In the genomic region with DNA sequence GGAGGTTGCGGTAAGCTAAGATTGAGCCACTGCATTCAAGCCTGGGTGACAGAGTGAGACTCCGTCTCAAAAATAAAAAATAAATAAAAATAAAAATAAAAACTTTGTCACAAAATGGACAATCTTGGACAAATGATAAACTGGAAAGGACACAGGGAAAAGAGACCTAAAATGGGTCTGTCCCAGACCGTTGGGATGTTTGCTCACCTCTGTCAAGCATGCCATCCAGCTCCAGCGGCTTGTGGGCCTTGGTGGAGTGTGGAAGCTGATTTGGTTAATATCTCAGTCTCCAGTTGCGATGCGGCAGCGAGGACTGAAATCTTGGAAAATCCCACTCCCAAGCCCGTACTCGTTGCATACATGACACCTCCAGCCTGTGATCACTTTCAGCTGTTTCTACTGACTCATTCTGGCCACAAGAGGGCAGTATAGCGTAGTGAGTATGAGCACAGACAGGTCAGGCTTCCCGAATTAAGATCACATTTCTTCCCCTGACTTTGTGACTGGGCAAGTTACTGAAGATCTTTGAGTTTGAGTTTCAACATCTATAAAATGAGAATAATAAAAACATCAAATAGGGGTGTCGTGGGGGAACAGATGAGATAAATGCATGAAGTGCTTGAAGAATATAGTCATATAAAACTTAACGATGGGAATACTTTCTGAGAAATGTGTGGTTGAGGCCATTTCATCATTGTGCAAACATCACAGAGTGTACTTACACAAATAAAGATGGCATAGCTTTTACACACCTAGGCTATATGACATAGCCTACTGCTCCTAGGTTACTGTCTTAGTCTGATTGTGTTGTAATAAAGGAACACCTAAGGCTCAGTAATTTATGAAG, we compare ENCODE assay signal across 8 cellular contexts.
DNase-seq lines count a peak whose midpoint lies in the region; ATAC-seq and TF ChIP-seq lines count a peak whose summit lies in the region.

No MANE protein-coding gene starts in this region.

- peak; percentile 85 for TF ChIP-seq CTCF in AG04449 (IDR thresholded peaks at IDR 0.05; ENCODE audit: insufficient read depth, low read length, missing control alignments)

- no peak overlapping the region for H3K27ac Mint-ChIP-seq in central memory CD8-positive, alpha-beta T cell (ENCODE audit: low read depth)

- no peak overlapping the region for H3K4me3 Mint-ChIP-seq in central memory CD8-positive, alpha-beta T cell

- peaks cover 10% of the 10 kb centered on the region for H3K27me3 Mint-ChIP-seq in central memory CD8-positive, alpha-beta T cell

- DNase-seq in AG04449 (ENCODE audit: low read depth, low spot score) (peak; percentile 45), NCI-H2227 (lab: John Stamatoyannopoulos, UW; ENCODE audit: unreplicated experiment) (peak; percentile 81), kidney glomerular epithelial cell (lab: John Stamatoyannopoulos, UW) (peak; percentile 76)
- peak; percentile 48 for DNase-seq in activated CD4-positive, CD25-positive, alpha-beta regulatory T cell treated with anti-CD3 and anti-CD28 coated beads, Interleukin-2, amount 50 U/mL, for 16 hours (ENCODE audit: low read depth, low spot score)
- peak; percentile 33 to 41 for DNase-seq in central memory CD8-positive, alpha-beta T cell (ENCODE audit: low spot score in 2 of 2)
- DNase-seq in stimulated activated CD4-positive, alpha-beta T cell treated with anti-CD3 and anti-CD28 coated beads, Interleukin-2, amount 100 ng/mL, for 48 hours: peak; percentile 57 to 63

- CTCF ChIA-PET in AG04449 (lab: Yijun Ruan, JAX): interaction anchor here (0.6 to 5.8 kb wide), 24 partner anchors 9 to 94 kb away, joined by 3 to 60 read pairs (median 4); partner anchors contain the start of gene MOBP

- peak; percentile 64 for ATAC-seq in GM18520 (IDR thresholded peaks at IDR 0.05; ENCODE audit: unreplicated experiment)
- ATAC-seq in HG03135 (IDR thresholded peaks at IDR 0.05; ENCODE audit: unreplicated experiment): peak; percentile 85
- peak; percentile 60 for ATAC-seq in central memory CD8-positive, alpha-beta T cell (replicated peaks; ENCODE audit: extremely low read depth, poor library complexity, severe bottlenecking)

- H3K9me3 Mint-ChIP-seq in central memory CD8-positive, alpha-beta T cell: no peaks in the 10 kb centered on the region

- no peak overlapping the region for H3K4me3 ChIP-seq in AG04449 (ENCODE audit: low read depth, low read length)

- H3K36me3 Mint-ChIP-seq in central memory CD8-positive, alpha-beta T cell (ENCODE audit: insufficient read depth): no peaks in the 10 kb centered on the region

- H3K4me1 Mint-ChIP-seq in central memory CD8-positive, alpha-beta T cell: no peaks in the 10 kb centered on the region

- POLR2A ChIA-PET in AG04449 (lab: Yijun Ruan, JAX): no interaction called here
